16 cellular contexts compared by ENCODE assay signal in genomic region chr16:12096828-12097522, GRCh38.
DNase-seq lines count a peak whose midpoint lies in the region; ATAC-seq, FAIRE-seq and TF ChIP-seq lines count a peak whose summit lies in the region.
"Had no signal": no experiment of that assay in that cellular context is flagged by ENCODE, and none has a peak within 500 bp of the region (broad histone marks: within the 10 kb centered on the region; RNA-seq: fewer than 3 reads in every experiment).

No MANE protein-coding gene starts in this region.

- TF ChIP-seq RAD21 in A549 (conservative IDR thresholded peaks at IDR 0.05 in 1 of 2, IDR thresholded peaks at IDR 0.05 in 1 of 2): no peak

- peaks cover 45% of the 10 kb centered on the region for H3K4me1 Mint-ChIP-seq in glutamatergic neuron (ENCODE audit: low read depth, unreplicated experiment)

- peaks cover 11% of the 10 kb centered on the region for H3K27me3 Mint-ChIP-seq in glutamatergic neuron (ENCODE audit: unreplicated experiment)
- H3K27me3 Mint-ChIP-seq: activated B cell treated with CpG ODN at 0.5 μM for 24 hours; activated naive CD4-positive, alpha-beta T cell treated with anti-CD3 and anti-CD28 coated beads, Interleukin-2, amount 10 ng/mL, durations not matched to agents 7 days and 5 days; natural killer cell treated with Interleukin-12 subunit alpha and Interleukin-12 subunit beta and Interleukin-15 and Interleukin-18, amount 100 ng/mL, for 72 hours; stimulated activated naive CD8-positive, alpha-beta T cell treated with anti-CD3 and anti-CD28 coated beads, Interleukin-15, amount 100 ng/mL, for 72 hours had no signal

- H3K27ac Mint-ChIP-seq in glutamatergic neuron (ENCODE audit: unreplicated experiment): peak overlapping the region; percentile 6
- H3K27ac Mint-ChIP-seq: activated B cell treated with CpG ODN at 0.5 μM for 24 hours; activated naive CD4-positive, alpha-beta T cell treated with anti-CD3 and anti-CD28 coated beads, Interleukin-2, amount 10 ng/mL, durations not matched to agents 7 days and 5 days; natural killer cell treated with Interleukin-12 subunit alpha and Interleukin-12 subunit beta and Interleukin-15 and Interleukin-18, amount 100 ng/mL, for 72 hours had no signal

- no peak overlapping the region for H3K23ac ChIP-seq in neuronal stem cell (ENCODE audit: low read depth, low read length, poor library complexity)

- peak overlapping the region; percentile 44 for H3K18ac ChIP-seq in neuronal stem cell (ENCODE audit: low read length)

- H2AFZ ChIP-seq in OCI-LY1 (ENCODE audit: low read length) (no peak overlapping the region), neuronal stem cell (ENCODE audit: low read length) (no peak overlapping the region), MM.1S (ENCODE audit: low read length) (no peak overlapping the region)

- no peaks in the 10 kb centered on the region for H3K79me2 ChIP-seq in OCI-LY1 (ENCODE audit: insufficient read depth, low read length)
- H3K79me2 ChIP-seq in MM.1S (ENCODE audit: low read length): peaks cover 83% of the 10 kb centered on the region

- DNase-seq in A549 (ENCODE audit: low read depth in 1 of 2, low spot score in 1 of 2) (no peak), glutamatergic neuron (peak; percentile 35), neuronal stem cell (ENCODE audit: low spot score) (no peak), MM.1S (no peak), DMS153 (lab: John Stamatoyannopoulos, UW) (no peak)
- DNase-seq: activated B cell treated with CpG ODN at 0.5 μM for 24 hours; activated naive CD4-positive, alpha-beta T cell treated with anti-CD3 and anti-CD28 coated beads, Interleukin-2, amount 10 ng/mL, durations not matched to agents 7 days and 5 days; GOT3; NCI-H1105 treated with DMSO at 0.1 percent for 48 hours; stimulated activated naive CD8-positive, alpha-beta T cell treated with anti-CD3 and anti-CD28 coated beads, Interleukin-15, amount 100 ng/mL, for 72 hours had no signal

- TF ChIP-seq EP300 in A549 (IDR thresholded peaks at IDR 0.05): no peak

- H3K9ac ChIP-seq in OCI-LY1 (ENCODE audit: low read length): peak overlapping the region; percentile 60
- no peak overlapping the region for H3K9ac ChIP-seq in neuronal stem cell (ENCODE audit: low read depth, low read length, poor library complexity)
- no peak overlapping the region for H3K9ac ChIP-seq in MM.1S (ENCODE audit: low read length)

- peak overlapping the region; percentile 57 for H2AK5ac ChIP-seq in neuronal stem cell (ENCODE audit: low read depth, low read length)

- peak overlapping the region; percentile 23 for H2BK15ac ChIP-seq in neuronal stem cell (ENCODE audit: low read length)

- no peak overlapping the region for H3K14ac ChIP-seq in neuronal stem cell (ENCODE audit: low read length)

- H3K4me1 ChIP-seq in A549 (peaks cover 35% of the 10 kb centered on the region), OCI-LY1 (ENCODE audit: insufficient read depth, low read length, severe bottlenecking) (peaks cover 76% of the 10 kb centered on the region), neuronal stem cell (ENCODE audit: control insufficient read depth in 2 of 2, insufficient read depth in 1 of 2, low read depth in 1 of 2, low read length in 2 of 2) (peaks cover 40 to 50% of the 10 kb centered on the region in 2 donors), MM.1S (ENCODE audit: low read length) (no peaks in the 10 kb centered on the region)

- H3K4me2 ChIP-seq in A549 (peak overlapping the region; percentile 22; the same call in 1 of the 3 replicates), OCI-LY1 (ENCODE audit: low read length) (peak overlapping the region; percentile 46; the same call in 1 of the 2 replicates), neuronal stem cell (ENCODE audit: insufficient read depth, low read length, poor library complexity, severe bottlenecking) (no peak overlapping the region), MM.1S (ENCODE audit: low read depth, low read length) (no peak overlapping the region)

- no peak for FAIRE-seq in A549 (lab: Jason Lieb, UNC)
- FAIRE-seq: D721Med, endothelial cell of umbilical vein had no signal

- H4K91ac ChIP-seq in neuronal stem cell (ENCODE audit: low read depth, low read length, poor library complexity): no peak overlapping the region

- no peak overlapping the region for H2BK5ac ChIP-seq in neuronal stem cell (ENCODE audit: low read length)

- no peaks in the 10 kb centered on the region for H3K9me2 ChIP-seq in OCI-LY1 (ENCODE audit: low read depth, low read length)
- H3K9me2 ChIP-seq in MM.1S (replicated peaks; ENCODE audit: insufficient read depth, low read length): no peaks in the 10 kb centered on the region

- peaks cover 2% of the 10 kb centered on the region for H3K9me3 Mint-ChIP-seq in glutamatergic neuron (ENCODE audit: unreplicated experiment)
- H3K9me3 Mint-ChIP-seq: activated B cell treated with CpG ODN at 0.5 μM for 24 hours; natural killer cell treated with Interleukin-12 subunit alpha and Interleukin-12 subunit beta and Interleukin-15 and Interleukin-18, amount 100 ng/mL, for 72 hours; stimulated activated naive CD8-positive, alpha-beta T cell treated with anti-CD3 and anti-CD28 coated beads, Interleukin-15, amount 100 ng/mL, for 72 hours had no signal

- H4K20me1 ChIP-seq in OCI-LY1 (ENCODE audit: insufficient read depth, low read length) (no peaks in the 10 kb centered on the region), MM.1S (ENCODE audit: insufficient read depth, low read length) (peaks cover 4% of the 10 kb centered on the region)

- peak overlapping the region; percentile 56 for H2BK120ac ChIP-seq in neuronal stem cell (ENCODE audit: low read depth, low read length)

- H3K36me3 ChIP-seq in OCI-LY1 (ENCODE audit: insufficient read depth, low read length) (peaks cover 8% of the 10 kb centered on the region; the same call in 1 of the 2 replicates), neuronal stem cell (replicated peaks in 1 of 2; ENCODE audit: control insufficient read depth in 2 of 2, insufficient read depth in 2 of 2, low read length in 2 of 2) (no peaks in the 10 kb centered on the region), MM.1S (replicated peaks; ENCODE audit: insufficient read depth, low read length) (no peaks in the 10 kb centered on the region; the same call in 1 of the 2 replicates)

- H3K27ac ChIP-seq in A549: no peak overlapping the region; a peak in 1 of 6 replicates
- peak overlapping the region; percentile 95 for H3K27ac ChIP-seq in OCI-LY1 (ENCODE audit: low read depth, low read length, poor library complexity, severe bottlenecking)
- H3K27ac ChIP-seq in neuronal stem cell (replicated peaks; ENCODE audit: low read length): peak overlapping the region; percentile 14
- H3K27ac ChIP-seq in MM.1S (ENCODE audit: low read length): no peak overlapping the region

- POLR2A ChIA-PET in A549 (lab: Yijun Ruan, JAX): no interaction called here

- no peak overlapping the region for H3K4ac ChIP-seq in neuronal stem cell (ENCODE audit: low read length)

- H2BK12ac ChIP-seq in neuronal stem cell (ENCODE audit: low read length): peak overlapping the region; percentile 35

- CTCF ChIA-PET in A549 (lab: Yijun Ruan, JAX): interaction anchor here (0.6 to 5.5 kb wide), 9 partner anchors 11 to 719 kb away, joined by 3 to 81 read pairs (median 4); no protein-coding TSS in a partner anchor

- ATAC-seq in A549: no peak; a peak in 1 of 6 replicates
- no peak for ATAC-seq in HG02610 (IDR thresholded peaks at IDR 0.05; ENCODE audit: unreplicated experiment)
- no peak for ATAC-seq in GM19023 (IDR thresholded peaks at IDR 0.05; ENCODE audit: unreplicated experiment)
- ATAC-seq: stimulated activated naive CD8-positive, alpha-beta T cell treated with anti-CD3 and anti-CD28 coated beads, Interleukin-15, amount 100 ng/mL, for 72 hours had no signal

- no peak for TF ChIP-seq CTCF in A549 (IDR thresholded peaks at IDR 0.05)
- no peak for TF ChIP-seq CTCF in OCI-LY1 (IDR thresholded peaks at IDR 0.05; ENCODE audit: low read length)
- TF ChIP-seq CTCF in glutamatergic neuron (IDR thresholded peaks at IDR 0.05; ENCODE audit: partially characterized antibody, unreplicated experiment): no peak
- TF ChIP-seq CTCF in MM.1S (IDR thresholded peaks at IDR 0.05; ENCODE audit: low read length): no peak

- no peaks in the 10 kb centered on the region for H3K27me3 ChIP-seq in OCI-LY1 (ENCODE audit: insufficient read depth, low read length)
- no peaks in the 10 kb centered on the region for H3K27me3 ChIP-seq in neuronal stem cell (ENCODE audit: control insufficient read depth in 3 of 3, insufficient read depth in 3 of 3, low read depth in 1 of 3, low read length in 3 of 3)
- H3K27me3 ChIP-seq in MM.1S (replicated peaks; ENCODE audit: insufficient read depth, low read length): no peaks in the 10 kb centered on the region

- H4K8ac ChIP-seq in neuronal stem cell (ENCODE audit: low read depth, low read length): no peak overlapping the region

- H3F3A ChIP-seq in OCI-LY1 (ENCODE audit: insufficient read depth, low read length) (no peaks in the 10 kb centered on the region), MM.1S (ENCODE audit: insufficient read depth, low read length) (no peaks in the 10 kb centered on the region)

- H3K4me3 Mint-ChIP-seq in glutamatergic neuron (ENCODE audit: unreplicated experiment): peak overlapping the region; percentile 50
- H3K4me3 Mint-ChIP-seq: activated B cell treated with CpG ODN at 0.5 μM for 24 hours; activated naive CD4-positive, alpha-beta T cell treated with anti-CD3 and anti-CD28 coated beads, Interleukin-2, amount 10 ng/mL, durations not matched to agents 7 days and 5 days; natural killer cell treated with Interleukin-12 subunit alpha and Interleukin-12 subunit beta and Interleukin-15 and Interleukin-18, amount 100 ng/mL, for 72 hours; stimulated activated naive CD8-positive, alpha-beta T cell treated with anti-CD3 and anti-CD28 coated beads, Interleukin-15, amount 100 ng/mL, for 72 hours had no signal

- no peak overlapping the region for H3K4me3 ChIP-seq in A549
- no peak overlapping the region for H3K4me3 ChIP-seq in OCI-LY1 (ENCODE audit: low read depth, low read length, poor library complexity, severe bottlenecking)
- no peak overlapping the region for H3K4me3 ChIP-seq in neuronal stem cell (ENCODE audit: low read length in 2 of 2)
- no peak overlapping the region for H3K4me3 ChIP-seq in MM.1S (ENCODE audit: low read length)

- no peaks in the 10 kb centered on the region for H3K79me1 ChIP-seq in neuronal stem cell (ENCODE audit: low read depth, low read length)

- 88% methylated on average over 16 of the region's 16 CpGs for WGBS in A549 (ENCODE audit: missing lambda C conversion rate)
- WGBS in neuronal stem cell (ENCODE audit: extremely low coverage in 2 of 2, insufficient read length in 2 of 2, insufficient replicate concordance in 1 of 2), 2 donors: no CpG with 5 or more reads among the region's 16 CpGs

- no peaks in the 10 kb centered on the region for H3K36me3 Mint-ChIP-seq in glutamatergic neuron (ENCODE audit: unreplicated experiment)
- H3K36me3 Mint-ChIP-seq: activated naive CD4-positive, alpha-beta T cell treated with anti-CD3 and anti-CD28 coated beads, Interleukin-2, amount 10 ng/mL, durations not matched to agents 7 days and 5 days; natural killer cell treated with Interleukin-12 subunit alpha and Interleukin-12 subunit beta and Interleukin-15 and Interleukin-18, amount 100 ng/mL, for 72 hours had no signal

- H3K9me3 ChIP-seq in A549 (no peaks in the 10 kb centered on the region), OCI-LY1 (ENCODE audit: low read length) (no peaks in the 10 kb centered on the region), neuronal stem cell (replicated peaks in 1 of 2; ENCODE audit: control insufficient read depth in 2 of 2, insufficient read depth in 1 of 2, low read depth in 1 of 2, low read length in 2 of 2) (no peaks in the 10 kb centered on the region), MM.1S (replicated peaks; ENCODE audit: insufficient read depth, low read length) (no peaks in the 10 kb centered on the region)

- TF ChIP-seq POLR2A in A549 (IDR thresholded peaks at IDR 0.05; ENCODE audit: low read length): no peak

Comparison
In these comparisons a context has a peak if more than half of its experiments do, and no peak if none do; other contexts are left out.
1. H3K27ac ChIP-seq: peak in OCI-LY1 (single experiment) and neuronal stem cell (single experiment); none in A549 (0 of 2) and MM.1S (single experiment).
2. H3K4me2 ChIP-seq: peak in A549 (single experiment) and OCI-LY1 (single experiment); none in neuronal stem cell (single experiment) and MM.1S (single experiment).